Comparison of ENCODE assay signal across 1 cellular context in genomic region chr20:330233-331149, GRCh38.
TF ChIP-seq lines count a peak whose summit lies in the region.

No MANE protein-coding gene starts in this region.

TF ChIP-seq in H1, 55 proteins besides CTCF, POLR2A, EP300 and RAD21 (continued from another document):
- no peak for TF ChIP-seq KDM1A (IDR thresholded peaks at IDR 0.05; ENCODE audit: borderline replicate concordance, low read length)
- TF ChIP-seq JUND (IDR thresholded peaks at IDR 0.05; ENCODE audit: low read length): 0 out of 2 replicates have a peak, but pooled peaks have one; percentile 36
- TF ChIP-seq E2F6 (IDR thresholded peaks at IDR 0.05): no peak
- no peak for TF ChIP-seq ATF3 (IDR thresholded peaks at IDR 0.05; ENCODE audit: insufficient read depth, low read depth, low read length)
- TF ChIP-seq JUN (IDR thresholded peaks at IDR 0.05; ENCODE audit: low read depth, low read length): no peak
- no peak for TF ChIP-seq PHF8 (conservative IDR thresholded peaks at IDR 0.05; ENCODE audit: low read depth, low read length)
- no peak for TF ChIP-seq SP2 (IDR thresholded peaks at IDR 0.05; ENCODE audit: low read length)
- peak; percentile 28; the same call in 1 of the 2 replicates for TF ChIP-seq POLR2AphosphoS5 (IDR thresholded peaks at IDR 0.05; ENCODE audit: low read depth, low read length)
- no peak for TF ChIP-seq ASH2L (IDR thresholded peaks at IDR 0.05; ENCODE audit: low read length)
- TF ChIP-seq EGR1 (IDR thresholded peaks at IDR 0.05; ENCODE audit: borderline replicate concordance, low read depth, low read length): no peak
- no peak for TF ChIP-seq HDAC2 (IDR thresholded peaks at IDR 0.05; ENCODE audit: borderline replicate concordance in 1 of 2, low read depth in 2 of 2, low read length in 2 of 2)
- TF ChIP-seq RNF2 (IDR thresholded peaks at IDR 0.05; ENCODE audit: borderline replicate concordance, low read depth, low read length, missing control alignments, poor library complexity, severe bottlenecking): no peak
- no peak for TF ChIP-seq CBX5 (IDR thresholded peaks at IDR 0.05; ENCODE audit: low read depth, low read length)
- TF ChIP-seq RFX5 (IDR thresholded peaks at IDR 0.05; ENCODE audit: borderline replicate concordance, low read depth, low read length): no peak
- TF ChIP-seq RBBP5 (IDR thresholded peaks at IDR 0.05; ENCODE audit: borderline replicate concordance, low read depth, low read length): no peak
- TF ChIP-seq SUZ12 (IDR thresholded peaks at IDR 0.05; ENCODE audit: low read length): no peak
- TF ChIP-seq ZNF274 (IDR thresholded peaks at IDR 0.05; ENCODE audit: borderline replicate concordance, extremely low read depth, low read length): no peak
- no peak for TF ChIP-seq POU5F1 (IDR thresholded peaks at IDR 0.05; ENCODE audit: low read depth, low read length)
- no peak for TF ChIP-seq CHD1 (IDR thresholded peaks at IDR 0.05; ENCODE audit: low read depth, low read length)
- no peak for TF ChIP-seq BCL11A (IDR thresholded peaks at IDR 0.05; ENCODE audit: low read depth in 2 of 2, low read length in 2 of 2)
- no peak for TF ChIP-seq NRF1 (IDR thresholded peaks at IDR 0.05; ENCODE audit: low read depth, low read length)
- no peak for TF ChIP-seq GTF2F1 (IDR thresholded peaks at IDR 0.05; ENCODE audit: borderline replicate concordance, low read depth, low read length)
- TF ChIP-seq GABPA (IDR thresholded peaks at IDR 0.05; ENCODE audit: borderline replicate concordance, insufficient read depth, low read length): no peak
- TF ChIP-seq CTBP2 (IDR thresholded peaks at IDR 0.05; ENCODE audit: borderline replicate concordance, insufficient read depth, insufficient read length, low read length): no peak
- TF ChIP-seq SRF (IDR thresholded peaks at IDR 0.05; ENCODE audit: low read depth, low read length): no peak
- TF ChIP-seq YY1 (IDR thresholded peaks at IDR 0.05; ENCODE audit: low read depth, low read length): 0 out of 2 replicates have a peak, but pooled peaks have one; percentile 41
- no peak for TF ChIP-seq SIRT6 (IDR thresholded peaks at IDR 0.05; ENCODE audit: low read length)
